ENCODE assay signal across 1 cellular context in the genomic region with DNA sequence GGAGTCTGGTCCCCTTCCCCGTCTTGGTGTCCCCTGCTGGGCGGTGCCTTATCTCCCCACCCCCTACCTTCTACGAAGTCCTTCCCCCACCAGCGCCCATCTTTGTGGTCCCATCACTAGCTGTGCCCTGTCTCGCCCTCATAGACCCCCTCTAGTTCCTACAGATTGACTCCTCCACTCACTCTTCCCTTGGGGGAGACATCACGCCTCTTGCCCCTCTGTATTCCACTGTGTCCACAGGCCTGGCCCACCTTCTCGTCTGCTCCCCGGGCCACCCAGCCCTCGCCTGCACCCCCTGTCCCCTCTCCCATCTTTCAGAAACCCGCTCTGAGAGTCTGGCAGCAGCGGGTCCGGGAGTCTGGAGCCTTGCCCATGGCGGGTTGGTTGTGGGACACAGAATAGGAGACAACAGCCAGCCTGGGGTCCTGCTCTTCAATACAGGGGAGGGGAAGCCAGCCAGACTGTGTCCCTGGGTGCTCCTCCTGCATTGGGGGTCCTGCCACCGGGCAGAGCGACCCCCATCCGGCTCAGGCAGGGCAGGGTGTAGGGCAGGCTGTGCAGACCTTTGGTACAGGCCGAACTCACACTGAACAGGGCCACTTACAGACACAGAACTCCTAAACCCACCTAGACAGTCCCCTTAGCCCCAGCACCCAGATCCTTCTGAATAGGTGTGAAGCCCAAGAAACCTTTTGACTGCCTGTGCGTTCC.
TF ChIP-seq lines count a peak whose summit lies in the region.

No MANE protein-coding gene starts in this region.

TF ChIP-seq in SK-N-SH treated with all-trans-retinoic acid at 6 μM for 48 hours, 23 proteins besides CTCF, POLR2A, EP300 and RAD21 (continued from another document):
- TF ChIP-seq, protein P1, sequence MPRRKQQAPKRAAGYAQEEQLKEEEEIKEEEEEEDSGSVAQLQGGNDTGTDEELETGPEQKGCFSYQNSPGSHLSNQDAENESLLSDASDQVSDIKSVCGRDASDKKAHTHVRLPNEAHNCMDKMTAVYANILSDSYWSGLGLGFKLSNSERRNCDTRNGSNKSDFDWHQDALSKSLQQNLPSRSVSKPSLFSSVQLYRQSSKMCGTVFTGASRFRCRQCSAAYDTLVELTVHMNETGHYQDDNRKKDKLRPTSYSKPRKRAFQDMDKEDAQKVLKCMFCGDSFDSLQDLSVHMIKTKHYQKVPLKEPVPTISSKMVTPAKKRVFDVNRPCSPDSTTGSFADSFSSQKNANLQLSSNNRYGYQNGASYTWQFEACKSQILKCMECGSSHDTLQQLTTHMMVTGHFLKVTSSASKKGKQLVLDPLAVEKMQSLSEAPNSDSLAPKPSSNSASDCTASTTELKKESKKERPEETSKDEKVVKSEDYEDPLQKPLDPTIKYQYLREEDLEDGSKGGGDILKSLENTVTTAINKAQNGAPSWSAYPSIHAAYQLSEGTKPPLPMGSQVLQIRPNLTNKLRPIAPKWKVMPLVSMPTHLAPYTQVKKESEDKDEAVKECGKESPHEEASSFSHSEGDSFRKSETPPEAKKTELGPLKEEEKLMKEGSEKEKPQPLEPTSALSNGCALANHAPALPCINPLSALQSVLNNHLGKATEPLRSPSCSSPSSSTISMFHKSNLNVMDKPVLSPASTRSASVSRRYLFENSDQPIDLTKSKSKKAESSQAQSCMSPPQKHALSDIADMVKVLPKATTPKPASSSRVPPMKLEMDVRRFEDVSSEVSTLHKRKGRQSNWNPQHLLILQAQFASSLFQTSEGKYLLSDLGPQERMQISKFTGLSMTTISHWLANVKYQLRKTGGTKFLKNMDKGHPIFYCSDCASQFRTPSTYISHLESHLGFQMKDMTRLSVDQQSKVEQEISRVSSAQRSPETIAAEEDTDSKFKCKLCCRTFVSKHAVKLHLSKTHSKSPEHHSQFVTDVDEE (CRISPR knock-in tag; IDR thresholded peaks at IDR 0.05) = no peak
- TF ChIP-seq TOX (CRISPR knock-in tag; IDR thresholded peaks at IDR 0.05; ENCODE audit: borderline replicate concordance) (no peak), ZFP3 (CRISPR knock-in tag; IDR thresholded peaks at IDR 0.05) (no peak), PPARA (CRISPR knock-in tag; IDR thresholded peaks at IDR 0.05; ENCODE audit: borderline replicate concordance) (no peak), ZFP30 (CRISPR knock-in tag; IDR thresholded peaks at IDR 0.05) (no peak), ARNTL (CRISPR knock-in tag; IDR thresholded peaks at IDR 0.05; ENCODE audit: borderline replicate concordance, low read depth) (no peak), ISL1 (CRISPR knock-in tag; IDR thresholded peaks at IDR 0.05) (no peak), GLIS3 (CRISPR knock-in tag; IDR thresholded peaks at IDR 0.05) (no peak), OSR1 (CRISPR knock-in tag; IDR thresholded peaks at IDR 0.05) (no peak), ZC3H10 (CRISPR knock-in tag; IDR thresholded peaks at IDR 0.05) (no peak), ESRRG (CRISPR knock-in tag; IDR thresholded peaks at IDR 0.05) (no peak)
